15 cellular contexts compared by ENCODE assay signal in the genomic region with DNA sequence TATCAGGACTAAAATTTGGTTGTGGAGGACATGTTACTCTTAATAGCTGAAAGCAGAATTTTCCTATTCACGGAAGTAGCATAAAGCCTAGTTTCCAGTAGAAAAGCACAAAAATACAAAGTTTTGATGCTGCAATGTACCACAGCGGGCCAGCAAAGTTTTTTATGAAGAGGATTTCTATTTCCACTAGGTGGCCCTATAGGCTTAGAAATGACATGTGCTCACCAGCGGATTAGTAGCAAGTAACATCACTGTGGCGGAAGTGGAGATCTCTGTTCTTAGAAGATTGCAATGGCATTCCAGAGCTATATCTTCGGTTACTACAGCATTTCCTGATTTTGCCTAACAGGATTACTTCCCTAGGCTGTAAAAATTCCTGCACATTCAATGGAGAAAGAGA.
DNase-seq lines count a peak whose midpoint lies in the region; ATAC-seq, FAIRE-seq and TF ChIP-seq lines count a peak whose summit lies in the region.
"Had no signal": no experiment of that assay in that cellular context is flagged by ENCODE, and none has a peak within 500 bp of the region (broad histone marks: within the 10 kb centered on the region; RNA-seq: fewer than 3 reads in every experiment).

No MANE protein-coding gene starts in this region.

- POLR2A ChIA-PET in Panc1 (lab: Charles Lee): no interaction called here

- no peaks in the 10 kb centered on the region for H3K4me1 ChIP-seq in Panc1 (ENCODE audit: control insufficient read depth, insufficient read depth, low read length)
- no peaks in the 10 kb centered on the region for H3K4me1 ChIP-seq in small intestine (ENCODE audit: control insufficient read depth in 2 of 2, insufficient read depth in 1 of 2, low read depth in 1 of 2, low read length in 1 of 2)
- no peaks in the 10 kb centered on the region for H3K4me1 ChIP-seq in right atrium auricular region
- H3K4me1 ChIP-seq: BLaER1 treated with 17β-estradiol and CSF1 and Interleukin-3, amounts not matched to agents 10 nM and 100 nM; SJSA1 had no signal

- TF ChIP-seq CTCF in Panc1 (IDR thresholded peaks at IDR 0.05): peak; percentile 56
- TF ChIP-seq CTCF in fibroblast of pulmonary artery (IDR thresholded peaks at IDR 0.05; ENCODE audit: low read length, missing control alignments): peak; percentile 3
- TF ChIP-seq CTCF in right atrium auricular region (IDR thresholded peaks at IDR 0.05): no peak

- peak; percentile 1 for DNase-seq in DMS114 treated with DMSO at 0.1 percent for 48 hours (lab: John Stamatoyannopoulos, UW; ENCODE audit: unreplicated experiment)
- DNase-seq in Jurkat, Clone E6-1 (ENCODE audit: low read depth, low spot score): peak; percentile 68
- DNase-seq in Panc1 (ENCODE audit: low read depth, low spot score): peak; percentile 24
- peak; percentile 62 for DNase-seq in fibroblast of pulmonary artery (ENCODE audit: low read depth)
- DNase-seq in effector CD4-positive, alpha-beta T cell: no peak
- DNase-seq in small intestine: no peak
- no peak for DNase-seq in right atrium auricular region (ENCODE audit: low spot score)
- DNase-seq: activated CD4-positive, alpha-beta memory T cell treated with anti-CD3 and anti-CD28 coated beads, Interleukin-2, amount 10 ng/mL, durations not matched to agents 7 days and 5 days; activated naive CD4-positive, alpha-beta T cell treated with Interleukin-2 at 50 U/mL for 16 hours; NCI-H1930; posterior cingulate gyrus; stimulated activated CD4-positive, alpha-beta T cell treated with anti-CD3 and anti-CD28 coated beads, Interleukin-4, amount 100 ng/mL, for 4 hours had no signal

- no TSS peak for BruUV-seq in Panc1 (replicated peaks; lab: Mats Ljungman, UMichigan)

- H3K36me3 ChIP-seq in Panc1 (ENCODE audit: control insufficient read depth, insufficient read depth, low read length) (no peaks in the 10 kb centered on the region), small intestine (ENCODE audit: control insufficient read depth in 2 of 2, insufficient read depth in 2 of 2, low read length in 2 of 2) (no peaks in the 10 kb centered on the region), right atrium auricular region (no peaks in the 10 kb centered on the region)
- H3K36me3 ChIP-seq: BLaER1 treated with 17β-estradiol and CSF1 and Interleukin-3, amounts not matched to agents 10 nM and 100 nM; SJSA1 had no signal

- no peak for FAIRE-seq in small intestine (lab: Jason Lieb, UNC)

- no peak overlapping the region for H3K4me3 ChIP-seq in Jurkat, Clone E6-1 (ENCODE audit: low read length)
- H3K4me3 ChIP-seq in Panc1 (ENCODE audit: low read depth in 2 of 2, low read length in 2 of 2) (no peak overlapping the region), fibroblast of pulmonary artery (replicated peaks; ENCODE audit: low read depth, low read length) (no peak overlapping the region), small intestine (ENCODE audit: low read depth in 1 of 2, low read length in 2 of 2) (no peak overlapping the region), right atrium auricular region (no peak overlapping the region)
- H3K4me3 ChIP-seq: BLaER1 treated with 17β-estradiol and CSF1 and Interleukin-3, amounts not matched to agents 10 nM and 100 nM; SJSA1 had no signal

- H3K27ac ChIP-seq in Panc1 (ENCODE audit: low read length): no peak overlapping the region
- H3K27ac ChIP-seq in small intestine (ENCODE audit: low read depth in 1 of 2, low read length in 1 of 2): no peak overlapping the region
- no peak overlapping the region for H3K27ac ChIP-seq in right atrium auricular region
- H3K27ac ChIP-seq: BLaER1 treated with 17β-estradiol and CSF1 and Interleukin-3, amounts not matched to agents 10 nM and 100 nM; SJSA1 had no signal

- no peaks in the 10 kb centered on the region for H3K27me3 ChIP-seq in Panc1 (ENCODE audit: control insufficient read depth, insufficient read depth, low read length)
- H3K27me3 ChIP-seq in small intestine (ENCODE audit: control insufficient read depth in 2 of 2, insufficient read depth in 2 of 2, low read length in 2 of 2): no peaks in the 10 kb centered on the region
- H3K27me3 ChIP-seq in right atrium auricular region: no peaks in the 10 kb centered on the region
- H3K27me3 ChIP-seq: BLaER1 treated with 17β-estradiol and CSF1 and Interleukin-3, amounts not matched to agents 10 nM and 100 nM; SJSA1 had no signal

- in situ Hi-C loops in Panc1 (cut with HindIII; ENCODE audit: low pct_unique_long_range_greater_than_20kb, low sequenced_read_pairs): no loop called here

- CTCF ChIA-PET in Panc1 (lab: Charles Lee): no interaction called here

- intact Hi-C loops in Panc1 (cut with micrococcal nuclease; ENCODE audit: unreplicated experiment): loop anchor here (5.0 to 10.0 kb wide), 2 partner anchors 1709 to 1851 kb away; partner anchors contain the start of gene ADGRB3

- H3K9me3 ChIP-seq in Panc1 (ENCODE audit: control insufficient read depth, insufficient read depth, low read depth, low read length) (no peaks in the 10 kb centered on the region), small intestine (ENCODE audit: control insufficient read depth, low read depth) (peaks cover 2% of the 10 kb centered on the region), right atrium auricular region (peaks cover 0 to 32% of the 10 kb centered on the region in 2 donors)

- WGBS in small intestine, 3 donors: 87 to 92% (median 91%) methylated on average over 5 of the region's 5 CpGs

- peak; percentile 92 for ATAC-seq in Panc1
- no peak for ATAC-seq in GM19463 (IDR thresholded peaks at IDR 0.05; ENCODE audit: unreplicated experiment)

Comparison
In these comparisons a context has a peak if more than half of its experiments do, and no peak if none do; other contexts are left out.
1. DNase-seq: peak in DMS114 treated with DMSO at 0.1 percent for 48 hours (single experiment), Jurkat, Clone E6-1 (single experiment), Panc1 (single experiment) and fibroblast of pulmonary artery (single experiment); none in effector CD4-positive, alpha-beta T cell (single experiment), small intestine (single experiment) and right atrium auricular region (single experiment).
2. CTCF ChIP-seq: peak in Panc1 (single experiment) and fibroblast of pulmonary artery (single experiment); none in right atrium auricular region (0 of 2).